Comparison of ENCODE assay signal across 28 cellular contexts in genomic region chr12:23980826-23981225, GRCh38.
"Had no signal": no experiment of that assay in that cellular context is flagged by ENCODE, and none has a peak within 500 bp of the region (broad histone marks: within the 10 kb centered on the region; RNA-seq: fewer than 3 reads in every experiment).

No MANE protein-coding gene starts in this region.

- H3K27me3 Mint-ChIP-seq: progenitor cell of endocrine pancreas; stimulated activated naive B cell treated with anti-CD40 and anti-IgM and Interleukin-4, amounts not matched to agents 10 μg/mL and 1 μg/mL and 100 μg/mL, for 72 hours; stimulated activated naive CD8-positive, alpha-beta T cell treated with anti-CD3 and anti-CD28 coated beads, Interleukin-15, Interleukin-2, amounts not matched to agents 100 ng/mL and 50 ng/mL, for 24 hours; type B pancreatic cell had no signal

- H3K36me3 ChIP-seq: neural progenitor cell, ovary, right lobe of liver, sigmoid colon, stomach, thoracic aorta, thyroid gland, tibial nerve, upper lobe of right lung, uterus had no signal

- H3K4me1 Mint-ChIP-seq: natural killer cell; nephron; stimulated activated effector memory CD8-positive, alpha-beta T cell treated with anti-CD3 and anti-CD28 coated beads, Interleukin-12 subunit alpha, Interleukin-12 subunit beta, amount 100 ng/mL, for 72 hours; stimulated activated naive B cell treated with anti-CD40 and anti-IgM and Interleukin-4, amounts not matched to agents 10 μg/mL and 1 μg/mL and 100 μg/mL, for 72 hours had no signal

- H3K27ac Mint-ChIP-seq: natural killer cell; nephron; neural progenitor cell; progenitor cell of endocrine pancreas; stimulated activated effector memory CD8-positive, alpha-beta T cell treated with anti-CD3 and anti-CD28 coated beads, Interleukin-12 subunit alpha, Interleukin-12 subunit beta, amount 100 ng/mL, for 72 hours; stimulated activated naive B cell treated with anti-CD40 and anti-IgM and Interleukin-4, amounts not matched to agents 10 μg/mL and 1 μg/mL and 100 μg/mL, for 72 hours; stimulated activated naive CD8-positive, alpha-beta T cell treated with anti-CD3 and anti-CD28 coated beads, Interleukin-15, Interleukin-2, amounts not matched to agents 100 ng/mL and 50 ng/mL, for 24 hours; type B pancreatic cell had no signal

- H3K36me3 Mint-ChIP-seq: natural killer cell; neural progenitor cell; stimulated activated effector memory CD8-positive, alpha-beta T cell treated with anti-CD3 and anti-CD28 coated beads, Interleukin-12 subunit alpha, Interleukin-12 subunit beta, amount 100 ng/mL, for 72 hours; stimulated activated naive B cell treated with anti-CD40 and anti-IgM and Interleukin-4, amounts not matched to agents 10 μg/mL and 1 μg/mL and 100 μg/mL, for 72 hours had no signal

- H3K79me2 ChIP-seq: parathyroid adenoma had no signal

- H3K4me3 Mint-ChIP-seq: natural killer cell; nephron; neural progenitor cell; stimulated activated effector memory CD8-positive, alpha-beta T cell treated with anti-CD3 and anti-CD28 coated beads, Interleukin-12 subunit alpha, Interleukin-12 subunit beta, amount 100 ng/mL, for 72 hours; stimulated activated naive B cell treated with anti-CD40 and anti-IgM and Interleukin-4, amounts not matched to agents 10 μg/mL and 1 μg/mL and 100 μg/mL, for 72 hours; stimulated activated naive CD8-positive, alpha-beta T cell treated with anti-CD3 and anti-CD28 coated beads, Interleukin-15, Interleukin-2, amounts not matched to agents 100 ng/mL and 50 ng/mL, for 24 hours; type B pancreatic cell had no signal

- H3K9me3 ChIP-seq: ovary, psoas muscle, right lobe of liver, sigmoid colon, stomach, thoracic aorta, thyroid gland, tibial nerve, upper lobe of right lung, uterus had no signal

- H3K9me3 Mint-ChIP-seq: nephron; neural progenitor cell; stimulated activated naive B cell treated with anti-CD40 and anti-IgM and Interleukin-4, amounts not matched to agents 10 μg/mL and 1 μg/mL and 100 μg/mL, for 72 hours had no signal

- H3K4me2 ChIP-seq: neural progenitor cell had no signal

- H3K27me3 ChIP-seq: neural progenitor cell, ovary, right lobe of liver, sigmoid colon, stomach, thyroid gland, tibial nerve, upper lobe of right lung, uterus had no signal

- H2AFZ ChIP-seq: neural progenitor cell, parathyroid adenoma had no signal

- H3K27ac ChIP-seq: neural progenitor cell, ovary, parathyroid adenoma, psoas muscle, right lobe of liver, sigmoid colon, stomach, thoracic aorta, thyroid gland, tibial nerve, upper lobe of right lung, uterus had no signal

- H3K4me3 ChIP-seq: neural progenitor cell, ovary, psoas muscle, right lobe of liver, sigmoid colon, stomach, thoracic aorta, thyroid gland, tibial nerve, upper lobe of right lung, uterus had no signal

- H3K9ac ChIP-seq: neural progenitor cell, parathyroid adenoma had no signal

- H3K4me1 ChIP-seq: parathyroid adenoma, psoas muscle, right lobe of liver, sigmoid colon, stomach, thyroid gland, tibial nerve, upper lobe of right lung, uterus had no signal

- ATAC-seq: natural killer cell; psoas muscle; right cardiac atrium; right lobe of liver; stimulated activated effector memory CD8-positive, alpha-beta T cell treated with anti-CD3 and anti-CD28 coated beads, Interleukin-12 subunit alpha, Interleukin-12 subunit beta, amount 100 ng/mL, for 72 hours; stimulated activated naive B cell treated with anti-CD40 and anti-IgM and Interleukin-4, amounts not matched to agents 10 μg/mL and 1 μg/mL and 100 μg/mL, for 72 hours; upper lobe of right lung had no signal

- DNase-seq: natural killer cell; occipital lobe; ovary; posterior cingulate gyrus; psoas muscle; right cardiac atrium; right lobe of liver; sigmoid colon; small intestine; stimulated activated CD4-positive, alpha-beta T cell treated with anti-CD3 and anti-CD28 coated beads, Interleukin-15, amount 100 ng/mL, for 24 hours; stimulated activated CD4-positive, alpha-beta T cell treated with anti-CD3 and anti-CD28 coated beads, Interleukin-2, amount 100 ng/mL, for 24 hours; stimulated activated CD4-positive, alpha-beta T cell treated with anti-CD3 and anti-CD28 coated beads, Interleukin-2, amount 100 ng/mL, for 48 hours; stimulated activated CD4-positive, alpha-beta T cell treated with anti-CD3 and anti-CD28 coated beads, Interleukin-4, amount 100 ng/mL, for 24 hours; stimulated activated naive B cell treated with anti-CD40 and anti-IgM and Interleukin-4, amounts not matched to agents 10 μg/mL and 1 μg/mL and 100 μg/mL, for 72 hours; stimulated activated naive CD4-positive, alpha-beta T cell treated with Interleukin-2 at 50 U/mL for 16 hours; stomach; thyroid gland; upper lobe of right lung; uterus had no signal

- FAIRE-seq: small intestine had no signal
